Comparison of ENCODE assay signal across 8 cellular contexts in genomic region chr10:112137381-112137987, GRCh38. TPM values are rescaled to one million over a fixed set of nuclear protein-coding genes. Genes with fewer than 3 reads are reported as not detected.
DNase-seq lines count a peak whose midpoint lies in the region; ATAC-seq and TF ChIP-seq lines count a peak whose summit lies in the region.

No MANE protein-coding gene starts in this region.

- WGBS in gastroesophageal sphincter (ENCODE audit: low coverage in 1 of 2), 2 donors: 35 to 54% methylated on average over 2 to 8 of the region's 9 CpGs
- 39 to 57% (median 41%) methylated on average over 9 of the region's 9 CpGs for WGBS in ovary, 3 donors
- WGBS in tibial nerve, 2 donors: 51 to 54% methylated on average over 8 of the region's 9 CpGs

- intact Hi-C loops in ovary (cut with DNase I): no loop called here

- no peaks in the 10 kb centered on the region for H3K4me1 ChIP-seq in BE2C
- no peaks in the 10 kb centered on the region for H3K4me1 ChIP-seq in gastroesophageal sphincter
- H3K4me1 ChIP-seq in ovary (ENCODE audit: insufficient read depth): no peaks in the 10 kb centered on the region
- H3K4me1 ChIP-seq in tibial nerve: no peaks in the 10 kb centered on the region

- TF ChIP-seq CTCF in BE2C (IDR thresholded peaks at IDR 0.05; ENCODE audit: low read depth, low read length) (peak; percentile 92), gastroesophageal sphincter (IDR thresholded peaks at IDR 0.05) (peak; percentile 64 to 90 (median 74)), ovary (IDR thresholded peaks at IDR 0.05) (peak; percentile 27 to 34 (median 32)), tibial nerve (IDR thresholded peaks at IDR 0.05) (peak; percentile 81 to 88 (median 87))

- H3K27ac ChIP-seq in gastroesophageal sphincter (no peak overlapping the region), ovary (no peak overlapping the region), tibial nerve (no peak overlapping the region)

- no peak overlapping the region for H3K4me3 ChIP-seq in BE2C (ENCODE audit: low read depth, low read length)
- no peak overlapping the region for H3K4me3 ChIP-seq in gastroesophageal sphincter
- H3K4me3 ChIP-seq in ovary: no peak overlapping the region
- no peak overlapping the region for H3K4me3 ChIP-seq in tibial nerve

- TF ChIP-seq EP300 in gastroesophageal sphincter (IDR thresholded peaks at IDR 0.05) (no peak), ovary (IDR thresholded peaks at IDR 0.05) (no peak), tibial nerve (IDR thresholded peaks at IDR 0.05) (no peak)

- no peaks in the 10 kb centered on the region for H3K27me3 ChIP-seq in BE2C
- H3K27me3 ChIP-seq in gastroesophageal sphincter: no peaks in the 10 kb centered on the region
- H3K27me3 ChIP-seq in ovary: no peaks in the 10 kb centered on the region
- no peaks in the 10 kb centered on the region for H3K27me3 ChIP-seq in tibial nerve

- DNase-seq in BE2C (peak; percentile 79), GM19238 (ENCODE audit: insufficient read length, low spot score) (peak; percentile 32), HS-5 (ENCODE audit: low read depth) (peak; percentile 30), RPMI7951 (ENCODE audit: low read depth) (peak; percentile 43), ovary (peak; percentile 24 to 66 (median 51)), tibial nerve (ENCODE audit: low spot score in 2 of 2) (peak; percentile 67 to 85)
- DNase-seq in activated effector memory CD4-positive, alpha-beta T cell treated with Interleukin-2 at 50 U/mL for 16 hours: peak; percentile 36

- H3K36me3 ChIP-seq in BE2C (peaks cover 3% of the 10 kb centered on the region; the same call in 1 of the 2 replicates), gastroesophageal sphincter (no peaks in the 10 kb centered on the region), ovary (no peaks in the 10 kb centered on the region), tibial nerve (no peaks in the 10 kb centered on the region)

- no peaks in the 10 kb centered on the region for H3K9me3 ChIP-seq in BE2C
- H3K9me3 ChIP-seq in gastroesophageal sphincter: no peaks in the 10 kb centered on the region
- H3K9me3 ChIP-seq in ovary: no peaks in the 10 kb centered on the region
- H3K9me3 ChIP-seq in tibial nerve: no peaks in the 10 kb centered on the region

- peak; percentile 46 for ATAC-seq in gastroesophageal sphincter

- no peak for TF ChIP-seq POLR2A in gastroesophageal sphincter (IDR thresholded peaks at IDR 0.05)
- TF ChIP-seq POLR2A in ovary (IDR thresholded peaks at IDR 0.05): no peak
- TF ChIP-seq POLR2A in tibial nerve (IDR thresholded peaks at IDR 0.05): no peak

RNA-seq across cellular contexts. Expression of gene GPAM, which starts 46.1 kb away (rescaled TPM):
- polyA plus RNA-seq in BE2C (2012; ENCODE audit: insufficient read depth, insufficient read length, low read depth): 16.0 TPM
- total RNA-seq in RPMI7951 (2014; rRNA removed; shearing (Covaris generic)): 13.3 and 14.5 TPM in 2 replicates
- total RNA-seq in gastroesophageal sphincter (10 to 100 TPM in 2 of 4 donors, 1 to 10 TPM in 2; 6.9 to 15.1 (median 10.9) TPM), ovary (10 to 100 TPM in 3 of 7 donors, 1 to 10 TPM in 4; 4.5 to 15.8 (median 8.7) TPM), tibial nerve (100 to 1,000 TPM in 1 of 4 donors, 10 to 100 TPM in 3; 13.3 to 124 (median 45.9) TPM)
- 10 to 100 TPM in 1 of 2 donors, 1 to 10 TPM in 1; 3.3 to 22.1 TPM for polyA plus RNA-seq in ovary

Comparison
In these comparisons a context has a peak if more than half of its experiments do, and no peak if none do; other contexts are left out.
1. CTCF ChIP-seq: peak in every context shown above with its lines; median percentile 92 in BE2C; 87 in tibial nerve; 74 in gastroesophageal sphincter; 32 in ovary.